ENCODE assay signal across 31 cellular contexts in genomic region chr20:16581241-16581640, GRCh38.
"Had no signal": no experiment of that assay in that cellular context is flagged by ENCODE, and none has a peak within 500 bp of the region (broad histone marks: within the 10 kb centered on the region; RNA-seq: fewer than 3 reads in every experiment).

No MANE protein-coding gene starts in this region.

- H3K4me1 Mint-ChIP-seq: activated CD4-positive, alpha-beta T cell treated with anti-CD3 and anti-CD28 coated beads, Interleukin-2, amount 10 ng/mL, durations not matched to agents 7 days and 5 days; activated naive CD4-positive, alpha-beta T cell treated with anti-CD3 and anti-CD28 coated beads, Interleukin-2, amount 50 U/mL, for 24 hours; IgD-negative memory B cell had no signal

- H3K4me1 ChIP-seq: adrenal gland had no signal

- H3K27me3 ChIP-seq: adrenal gland, body of pancreas, MG63, Peyer's patch had no signal

- H3K27ac Mint-ChIP-seq: activated CD4-positive, alpha-beta T cell treated with anti-CD3 and anti-CD28 coated beads, Interleukin-2, amount 10 ng/mL, durations not matched to agents 7 days and 5 days; activated CD8-positive, alpha-beta T cell treated with anti-CD3 and anti-CD28 coated beads, Interleukin-2, amount 10 ng/mL, durations not matched to agents 7 days and 5 days; activated naive CD4-positive, alpha-beta T cell treated with anti-CD3 and anti-CD28 coated beads, Interleukin-2, amount 50 U/mL, for 24 hours; activated T-cell treated with anti-CD3 and anti-CD28 coated beads, Interleukin-2, amount 50 U/mL, for 24 hours; activated T-helper 2 cell treated with anti-CD3 and anti-CD28 coated beads, Interferon-gamma antibody, Interleukin-2, Interleukin-4, amounts not matched to agents 10 μg/mL and 5 μg/mL and 100 μg/mL, durations not matched to agents 14 hours and 24 hours and 36 hours; IgD-negative memory B cell had no signal

- H3K27ac ChIP-seq: adrenal gland, body of pancreas had no signal

- H3K9me3 Mint-ChIP-seq: activated CD4-positive, alpha-beta T cell treated with anti-CD3 and anti-CD28 coated beads, Interleukin-2, amount 10 ng/mL, durations not matched to agents 7 days and 5 days; activated naive CD4-positive, alpha-beta T cell treated with anti-CD3 and anti-CD28 coated beads, Interleukin-2, amount 50 U/mL, for 24 hours; activated T-cell treated with anti-CD3 and anti-CD28 coated beads, Interleukin-2, amount 50 U/mL, for 24 hours; activated T-helper 2 cell treated with anti-CD3 and anti-CD28 coated beads, Interferon-gamma antibody, Interleukin-2, Interleukin-4, amounts not matched to agents 10 μg/mL and 5 μg/mL and 100 μg/mL, durations not matched to agents 14 hours and 24 hours and 36 hours; IgD-negative memory B cell had no signal

- H3K36me3 Mint-ChIP-seq: activated naive CD4-positive, alpha-beta T cell treated with anti-CD3 and anti-CD28 coated beads, Interleukin-2, amount 50 U/mL, for 24 hours; IgD-negative memory B cell had no signal

- H3K4me3 Mint-ChIP-seq: activated CD4-positive, alpha-beta T cell treated with anti-CD3 and anti-CD28 coated beads, Interleukin-2, amount 10 ng/mL, durations not matched to agents 7 days and 5 days; activated CD8-positive, alpha-beta T cell treated with anti-CD3 and anti-CD28 coated beads, Interleukin-2, amount 10 ng/mL, durations not matched to agents 7 days and 5 days; activated naive CD4-positive, alpha-beta T cell treated with anti-CD3 and anti-CD28 coated beads, Interleukin-2, amount 50 U/mL, for 24 hours; activated T-cell treated with anti-CD3 and anti-CD28 coated beads, Interleukin-2, amount 50 U/mL, for 24 hours; IgD-negative memory B cell had no signal

- H3K4me3 ChIP-seq: adrenal gland, body of pancreas, MG63, Peyer's patch had no signal

- H3K9me3 ChIP-seq: adrenal gland, body of pancreas, MG63, Peyer's patch had no signal

- DNase-seq: activated CD4-positive, alpha-beta T cell treated with anti-CD3 and anti-CD28 coated beads, Interleukin-2, amount 10 ng/mL, durations not matched to agents 7 days and 5 days; activated CD4-positive, alpha-beta T cell treated with anti-CD3 and anti-CD28 coated beads, Interleukin-2, amount 50 U/mL, for 48 hours; activated CD8-positive, alpha-beta T cell treated with anti-CD3 and anti-CD28 coated beads, Interleukin-2, amount 10 ng/mL, durations not matched to agents 7 days and 5 days; activated gamma-delta T cell; activated naive CD4-positive, alpha-beta T cell treated with Interleukin-2 at 50 U/mL for 16 hours; activated T-cell treated with anti-CD3 and anti-CD28 coated beads, Interleukin-2, amount 50 U/mL, for 24 hours; adrenal gland; body of pancreas; Karpas-422; KBM-7; MG63; NCI-H1048; NCI-H1105 treated with DMSO at 0.1 percent for 48 hours; NCI-H1436 treated with DMSO at 0.1 percent for 48 hours; NCI-H1694 treated with DMSO at 0.1 percent for 48 hours; NCI-H2029; NCI-H345; NCI-H748 treated with DMSO at 0.1 percent for 48 hours; NK-92 treated with Interleukin-12 subunit alpha and Interleukin-12 subunit beta, amount 100 ng/mL, for 24 hours; PC-3; Peyer's patch; RPMI8226; SW 1271; T-helper 1 cell; T-helper 2 cell; T1000 had no signal

- FAIRE-seq: astrocyte, bronchial epithelial cell had no signal

- ATAC-seq: activated CD8-positive, alpha-beta T cell treated with anti-CD3 and anti-CD28 coated beads, Interleukin-2, amount 10 ng/mL, durations not matched to agents 7 days and 5 days; body of pancreas had no signal

- H3K36me3 ChIP-seq: adrenal gland, MG63, Peyer's patch had no signal
